Comparison of ENCODE assay signal across 21 cellular contexts in genomic region chr11:72606362-72607100, GRCh38.
DNase-seq lines count a peak whose midpoint lies in the region; ATAC-seq and TF ChIP-seq lines count a peak whose summit lies in the region.
"Had no signal": no experiment of that assay in that cellular context is flagged by ENCODE, and none has a peak within 500 bp of the region (broad histone marks: within the 10 kb centered on the region; RNA-seq: fewer than 3 reads in every experiment).

No MANE protein-coding gene starts in this region.

- no peak overlapping the region for H3K27ac Mint-ChIP-seq in activated T-cell treated with anti-CD3 and anti-CD28 coated beads, Interleukin-2, amount 50 U/mL, for 72 hours
- H3K27ac Mint-ChIP-seq: activated naive CD8-positive, alpha-beta T cell treated with anti-CD3 and anti-CD28 coated beads for 36 hours; CD4-positive, CD25-positive, alpha-beta regulatory T cell; natural killer cell treated with Interleukin-12 subunit alpha and Interleukin-12 subunit beta and Interleukin-15 and Interleukin-18, amount 100 ng/mL, for 72 hours; T-cell had no signal

- POLR2A ChIA-PET in HEK293 (lab: Yijun Ruan, JAX) = no interaction called here

- H3K9me3 ChIP-seq in HEK293 (ENCODE audit: control insufficient read depth, insufficient read depth, low read depth, low read length) (no peaks in the 10 kb centered on the region), lower lobe of right lung (no peaks in the 10 kb centered on the region), testis (no peaks in the 10 kb centered on the region)
- H3K9me3 ChIP-seq: breast epithelium had no signal

- no peaks in the 10 kb centered on the region for H3K36me3 Mint-ChIP-seq in activated T-cell treated with anti-CD3 and anti-CD28 coated beads, Interleukin-2, amount 50 U/mL, for 72 hours (ENCODE audit: insufficient read depth in 2 of 2)
- H3K36me3 Mint-ChIP-seq: activated naive CD8-positive, alpha-beta T cell treated with anti-CD3 and anti-CD28 coated beads for 36 hours; CD4-positive, CD25-positive, alpha-beta regulatory T cell; natural killer cell treated with Interleukin-12 subunit alpha and Interleukin-12 subunit beta and Interleukin-15 and Interleukin-18, amount 100 ng/mL, for 72 hours; T-cell had no signal

- CTCF ChIA-PET in HEK293 (lab: Yijun Ruan, JAX) = interaction anchor here (0.6 kb wide), 1 partner anchor 37 kb away, joined by 4 read pairs; no protein-coding TSS in a partner anchor

- no peaks in the 10 kb centered on the region for H3K36me3 ChIP-seq in HEK293 (ENCODE audit: control insufficient read depth in 2 of 2, insufficient read depth in 1 of 2, low read length in 2 of 2)
- H3K36me3 ChIP-seq in lower lobe of right lung = no peaks in the 10 kb centered on the region
- no peaks in the 10 kb centered on the region for H3K36me3 ChIP-seq in testis (ENCODE audit: low read depth, missing control alignments)
- H3K36me3 ChIP-seq: breast epithelium had no signal

- TF ChIP-seq POLR2A in testis (IDR thresholded peaks at IDR 0.05) = no peak

- peaks cover 28% of the 10 kb centered on the region for H3K27me3 Mint-ChIP-seq in activated T-cell treated with anti-CD3 and anti-CD28 coated beads, Interleukin-2, amount 50 U/mL, for 72 hours (ENCODE audit: low read depth)

- H3K4me1 Mint-ChIP-seq in activated T-cell treated with anti-CD3 and anti-CD28 coated beads, Interleukin-2, amount 50 U/mL, for 72 hours (ENCODE audit: low read depth) = no peaks in the 10 kb centered on the region
- H3K4me1 Mint-ChIP-seq: CD4-positive, CD25-positive, alpha-beta regulatory T cell had no signal

- intact Hi-C loops in lower lobe of right lung (cut with DNase I) (no loop called here), testis (cut with DNase I; ENCODE audit: low total_unique reads) (no loop called here)

- H3K9me3 Mint-ChIP-seq in activated T-cell treated with anti-CD3 and anti-CD28 coated beads, Interleukin-2, amount 50 U/mL, for 72 hours = no peaks in the 10 kb centered on the region
- H3K9me3 Mint-ChIP-seq: activated naive CD8-positive, alpha-beta T cell treated with anti-CD3 and anti-CD28 coated beads for 36 hours; natural killer cell treated with Interleukin-12 subunit alpha and Interleukin-12 subunit beta and Interleukin-15 and Interleukin-18, amount 100 ng/mL, for 72 hours; T-cell had no signal

- H3K4me1 ChIP-seq in HEK293 (ENCODE audit: control insufficient read depth, insufficient read depth, low read length) = no peaks in the 10 kb centered on the region
- H3K4me1 ChIP-seq in lower lobe of right lung = peaks cover 21% of the 10 kb centered on the region
- peaks cover 21% of the 10 kb centered on the region for H3K4me1 ChIP-seq in testis
- H3K4me1 ChIP-seq: breast epithelium had no signal

- TF ChIP-seq CTCF in HEK293 (tag by site-specific recombination; IDR thresholded peaks at IDR 0.05) (no peak), lower lobe of right lung (IDR thresholded peaks at IDR 0.05) (no peak), testis (IDR thresholded peaks at IDR 0.05) (no peak)

- H3K4me3 Mint-ChIP-seq in activated T-cell treated with anti-CD3 and anti-CD28 coated beads, Interleukin-2, amount 50 U/mL, for 72 hours = no peak overlapping the region
- H3K4me3 Mint-ChIP-seq: activated naive CD8-positive, alpha-beta T cell treated with anti-CD3 and anti-CD28 coated beads for 36 hours; CD4-positive, CD25-positive, alpha-beta regulatory T cell; natural killer cell treated with Interleukin-12 subunit alpha and Interleukin-12 subunit beta and Interleukin-15 and Interleukin-18, amount 100 ng/mL, for 72 hours; T-cell had no signal

- WGBS in testis, 2 donors = 51 to 61% methylated on average over 7 to 11 of the region's 11 CpGs

- ATAC-seq in lower lobe of right lung (peak; percentile 6 to 24), GM19467 (IDR thresholded peaks at IDR 0.05; ENCODE audit: unreplicated experiment) (no peak)
- ATAC-seq in activated T-cell treated with anti-CD3 and anti-CD28 coated beads, Interleukin-2, amount 50 U/mL, for 72 hours (replicated peaks in 1 of 2) = no peak
- ATAC-seq: natural killer cell treated with Interleukin-12 subunit alpha and Interleukin-12 subunit beta and Interleukin-15 and Interleukin-18, amount 100 ng/mL, for 72 hours; T-cell had no signal

- H3K27ac ChIP-seq in HEK293 (ENCODE audit: extremely low read depth, low read depth, low read length) = no peak overlapping the region
- H3K27ac ChIP-seq in cingulate gyrus (ENCODE audit: low read depth, low read length) = peak overlapping the region; percentile 83
- H3K27ac ChIP-seq in lower lobe of right lung = peak overlapping the region; percentile 56
- H3K27ac ChIP-seq in testis = no peak overlapping the region

- H3K4me3 ChIP-seq in HEK293 (ENCODE audit: low read depth, low read length) (no peak overlapping the region), lower lobe of right lung (no peak overlapping the region), testis (no peak overlapping the region)
- H3K4me3 ChIP-seq: breast epithelium, smooth muscle cell had no signal

- H3K27me3 ChIP-seq in lower lobe of right lung (ENCODE audit: low read depth) (no peaks in the 10 kb centered on the region), testis (no peaks in the 10 kb centered on the region)
- H3K27me3 ChIP-seq: breast epithelium had no signal

- DNase-seq in lower lobe of right lung (no peak), testis (peak; percentile 18), NCI-H2029 treated with DMSO at 0.1 percent for 48 hours (lab: John Stamatoyannopoulos, UW) (no peak)
- DNase-seq in activated T-cell treated with anti-CD3 and anti-CD28 coated beads, Interleukin-2, amount 50 U/mL, for 72 hours = no peak
- DNase-seq in activated CD4-positive, alpha-beta T cell treated with anti-CD3 and anti-CD28 coated beads for 4 hours = no peak
- DNase-seq: activated CD4-positive, alpha-beta T cell treated with anti-CD3 and anti-CD28 coated beads for 48 hours; activated naive CD8-positive, alpha-beta T cell treated with anti-CD3 and anti-CD28 coated beads for 36 hours; CD4-positive, CD25-positive, alpha-beta regulatory T cell; dermis blood vessel endothelial cell; kidney glomerular epithelial cell; NCI-H146; NCI-H2171; NCI-H526 treated with DMSO at 0.1 percent for 48 hours; stimulated activated CD4-positive, alpha-beta T cell treated with anti-CD3 and anti-CD28 coated beads, Interleukin-4, amount 100 ng/mL, for 1 hour; T-cell had no signal

TF ChIP-seq in HEK293, 187 proteins besides CTCF, POLR2A, EP300 and RAD21:
- TF ChIP-seq EGR2 (tag by site-specific recombination; IDR thresholded peaks at IDR 0.05; ENCODE audit: low read depth) (peak; percentile 89), HOXD13 (CRISPR knock-in tag; IDR thresholded peaks at IDR 0.05; ENCODE audit: borderline replicate concordance) (no peak), ZFHX2 (tag by site-specific recombination; conservative IDR thresholded peaks at IDR 0.05) (peak; percentile 87)

Comparison
In these comparisons a context has a peak if more than half of its experiments do, and no peak if none do; other contexts are left out.
1. H3K27ac ChIP-seq: peak in cingulate gyrus (single experiment) and lower lobe of right lung (single experiment); none in HEK293 (single experiment) and testis (0 of 2).
2. ATAC-seq: peak in lower lobe of right lung (2 of 2); none in activated T-cell treated with anti-CD3 and anti-CD28 coated beads, Interleukin-2, amount 50 U/mL, for 72 hours (0 of 2) and GM19467 (single experiment).